Comparison of ENCODE assay signal across 20 cellular contexts in the genomic region with DNA sequence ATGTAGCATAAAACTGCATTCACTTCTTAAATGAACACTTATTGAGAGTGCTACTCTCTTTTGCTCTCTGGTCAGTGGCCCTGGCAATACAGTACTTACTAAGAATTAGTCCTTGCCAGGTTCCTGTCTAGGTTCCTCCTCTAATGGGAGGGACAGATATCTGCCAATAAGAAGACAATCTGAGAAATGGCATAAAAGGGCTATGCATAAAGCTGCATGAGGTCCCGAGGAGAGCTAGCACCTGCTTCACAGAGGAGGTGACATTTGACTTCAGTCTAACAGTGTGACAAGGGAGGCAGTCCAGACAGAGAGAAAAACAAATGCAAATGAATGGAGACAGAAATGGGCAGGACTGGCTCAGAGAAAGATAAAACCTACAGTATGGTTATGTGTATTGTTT.
DNase-seq lines count a peak whose midpoint lies in the region; ATAC-seq and TF ChIP-seq lines count a peak whose summit lies in the region.
"Had no signal": no experiment of that assay in that cellular context is flagged by ENCODE, and none has a peak within 500 bp of the region (broad histone marks: within the 10 kb centered on the region; RNA-seq: fewer than 3 reads in every experiment).

No MANE protein-coding gene starts in this region.

- no peaks in the 10 kb centered on the region for H3K27me3 ChIP-seq in neural progenitor cell

- POLR2A ChIA-PET in WTC11 (lab: Charles Lee), result no interaction called here

- no peaks in the 10 kb centered on the region for H3K9me3 ChIP-seq in neural progenitor cell (ENCODE audit: low read depth)

- peaks cover 8% of the 10 kb centered on the region for H3K4me1 ChIP-seq in neural progenitor cell

- H3K27me3 Mint-ChIP-seq in WTC11 (ENCODE audit: low read depth), result no peaks in the 10 kb centered on the region
- no peaks in the 10 kb centered on the region for H3K27me3 Mint-ChIP-seq in neural progenitor cell (ENCODE audit: insufficient read depth, low read depth)
- H3K27me3 Mint-ChIP-seq: CD4-positive, alpha-beta T cell had no signal

- no peaks in the 10 kb centered on the region for H4K20me1 ChIP-seq in neural progenitor cell (ENCODE audit: low read depth)

- ATAC-seq in WTC11, result peak; percentile 16; the same call in 1 of the 2 replicates
- no peak for ATAC-seq in HG03565 (IDR thresholded peaks at IDR 0.05; ENCODE audit: unreplicated experiment)
- ATAC-seq in HG03039 (IDR thresholded peaks at IDR 0.05; ENCODE audit: unreplicated experiment), result no peak
- ATAC-seq: GM12878, Right ventricle myocardium inferior had no signal

- H3K9ac ChIP-seq in neural progenitor cell, result no peak overlapping the region

- H3K36me3 Mint-ChIP-seq in WTC11 (no peaks in the 10 kb centered on the region), neural progenitor cell (no peaks in the 10 kb centered on the region)

- H3K4me1 Mint-ChIP-seq in WTC11 (peaks cover 16% of the 10 kb centered on the region), neural progenitor cell (peaks cover 30% of the 10 kb centered on the region)

- TF ChIP-seq CTCF in WTC11 (IDR thresholded peaks at IDR 0.05) (no peak), neural progenitor cell (IDR thresholded peaks at IDR 0.05) (no peak)

- H3F3A ChIP-seq in neural progenitor cell (ENCODE audit: low read depth), result peaks cover 5% of the 10 kb centered on the region

- no peak overlapping the region for H3K27ac ChIP-seq in neural progenitor cell

- H3K27ac Mint-ChIP-seq in WTC11, result 0 out of 2 replicates have a peak overlapping the region, but pooled peaks have one; percentile 5
- H3K27ac Mint-ChIP-seq in neural progenitor cell, result no peak overlapping the region
- H3K27ac Mint-ChIP-seq: CD4-positive, alpha-beta T cell had no signal

- DNase-seq in NCI-H748 (lab: John Stamatoyannopoulos, UW; ENCODE audit: unreplicated experiment) (peak; percentile 12), NCI-H748 treated with DMSO at 0.1 percent for 48 hours (lab: John Stamatoyannopoulos, UW) (no peak), NCI-H460 (ENCODE audit: extremely low read depth, low read depth) (peak; percentile 41), WTC11 (ENCODE audit: low spot score) (no peak), neural progenitor cell (ENCODE audit: low spot score) (no peak)
- DNase-seq in activated CD8-positive, alpha-beta memory T cell treated with anti-CD3 and anti-CD28 coated beads, Interleukin-2, amount 50 U/mL, for 48 hours, result no peak
- DNase-seq: 8988T; CD4-positive, alpha-beta T cell; DMS153; EL; GOT3; NCI-H1105 treated with DMSO at 0.1 percent for 48 hours; NCI-H1694; NCI-H2107; NCI-H510A treated with DMSO at 0.1 percent for 48 hours; T-helper 1 cell had no signal

- H2AFZ ChIP-seq in neural progenitor cell (replicated peaks), result peak overlapping the region; percentile 19

- H3K4me2 ChIP-seq in neural progenitor cell, result no peak overlapping the region

- H3K4me3 Mint-ChIP-seq in WTC11 (no peak overlapping the region), neural progenitor cell (no peak overlapping the region)
- H3K4me3 Mint-ChIP-seq: CD4-positive, alpha-beta T cell had no signal

- no peaks in the 10 kb centered on the region for H3K36me3 ChIP-seq in neural progenitor cell

- H3K79me2 ChIP-seq in neural progenitor cell (ENCODE audit: low read depth), result no peaks in the 10 kb centered on the region

- CTCF ChIA-PET in WTC11 (lab: Charles Lee), result no interaction called here

- no peaks in the 10 kb centered on the region for H3K9me3 Mint-ChIP-seq in WTC11
- H3K9me3 Mint-ChIP-seq in neural progenitor cell, result no peaks in the 10 kb centered on the region
- H3K9me3 Mint-ChIP-seq: CD4-positive, alpha-beta T cell had no signal

- no peak overlapping the region for H3K4me3 ChIP-seq in neural progenitor cell
- H3K4me3 ChIP-seq: GM12878 had no signal

TF ChIP-seq in WTC11, 78 proteins besides CTCF, POLR2A, EP300 and RAD21:
- TF ChIP-seq GTF2I (CRISPR knock-in tag; conservative IDR thresholded peaks at IDR 0.05), result no peak
- no peak for TF ChIP-seq ETV6 (CRISPR knock-in tag; IDR thresholded peaks at IDR 0.05)
- TF ChIP-seq ERG (CRISPR knock-in tag; IDR thresholded peaks at IDR 0.05), result no peak

Comparison
In these comparisons a context has a peak if more than half of its experiments do, and no peak if none do; other contexts are left out.
1. DNase-seq: peak in NCI-H748 (single experiment) and NCI-H460 (single experiment); none in NCI-H748 treated with DMSO at 0.1 percent for 48 hours (single experiment), WTC11 (single experiment), neural progenitor cell (single experiment) and activated CD8-positive, alpha-beta memory T cell treated with anti-CD3 and anti-CD28 coated beads, Interleukin-2, amount 50 U/mL, for 48 hours (single experiment).